In the genomic region with DNA sequence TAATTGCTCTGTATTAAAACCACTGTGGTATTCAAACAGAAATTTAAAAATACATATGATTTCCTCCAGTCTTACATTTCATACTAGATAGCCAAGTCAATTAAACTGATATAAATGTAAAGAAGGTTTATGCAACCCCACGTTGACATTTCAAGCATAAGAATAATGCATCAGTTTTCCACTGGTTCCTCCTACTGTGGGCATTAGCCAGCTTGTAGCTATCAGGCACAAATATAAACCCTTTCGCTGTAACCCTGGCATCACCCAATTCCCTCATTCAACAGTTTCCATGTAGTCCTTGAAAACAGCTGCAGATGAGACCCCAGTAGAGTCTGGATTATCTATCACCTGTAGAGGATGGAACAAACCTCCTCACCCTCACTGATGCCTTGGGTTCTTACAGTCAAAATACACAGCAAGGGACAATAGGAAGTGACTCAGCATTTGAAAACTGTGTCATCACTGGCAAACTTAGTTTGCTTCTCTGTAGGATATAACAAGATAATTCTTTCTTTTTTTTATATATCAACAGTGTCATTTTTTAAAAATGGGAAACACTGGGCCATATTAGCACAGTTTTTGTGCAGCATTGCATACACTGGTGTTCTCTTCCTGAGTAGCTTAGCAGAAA, we compare ENCODE assay signal across 18 cellular contexts.
DNase-seq lines count a peak whose midpoint lies in the region; ATAC-seq and TF ChIP-seq lines count a peak whose summit lies in the region.
"Had no signal": no experiment of that assay in that cellular context is flagged by ENCODE, and none has a peak within 500 bp of the region (broad histone marks: within the 10 kb centered on the region; RNA-seq: fewer than 3 reads in every experiment).

No MANE protein-coding gene starts in this region.

- CTCF ChIA-PET in A673 (lab: Charles Lee), result no interaction called here
- CTCF ChIA-PET in activated CD4-positive, alpha-beta memory T cell treated with anti-CD3 and anti-CD28 coated beads, Interleukin-2, amount 10 ng/mL, durations not matched to agents 7 days and 5 days (lab: Charles Lee), result no interaction called here

- H3K27me3 ChIP-seq in A673 (replicated peaks; ENCODE audit: insufficient read depth, low read depth, low read length, poor library complexity), result no peaks in the 10 kb centered on the region
- H3K27me3 ChIP-seq: ascending aorta, gastroesophageal sphincter had no signal

- no peaks in the 10 kb centered on the region for H3K9me3 ChIP-seq in A673 (ENCODE audit: low read depth, low read length, poor library complexity, severe bottlenecking)
- H3K9me3 ChIP-seq: ascending aorta, gastroesophageal sphincter had no signal

- no peak for TF ChIP-seq CTCF in A673 (conservative IDR thresholded peaks at IDR 0.05; ENCODE audit: low read depth, low read length)

- no peaks in the 10 kb centered on the region for H3K36me3 ChIP-seq in A673 (ENCODE audit: insufficient read depth, low read length, poor library complexity, severe bottlenecking)
- H3K36me3 ChIP-seq: ascending aorta, gastroesophageal sphincter had no signal

- peak; percentile 7 for DNase-seq in A673 (ENCODE audit: low spot score)
- DNase-seq in H4 (ENCODE audit: low spot score), result peak; percentile 54
- peak; percentile 4 for DNase-seq in fibroblast of peridontal ligament (ENCODE audit: extremely low read depth)
- DNase-seq in activated CD4-positive, alpha-beta memory T cell treated with anti-CD3 and anti-CD28 coated beads, Interleukin-2, amount 10 ng/mL, durations not matched to agents 7 days and 5 days, result no peak
- DNase-seq in activated T-helper 1 cell treated with anti-CD3 and anti-CD28 coated beads, Interleukin-12 subunit alpha, Interleukin-12 subunit beta, Interleukin-2, Interleukin-4 antibody, amounts not matched to agents 30 ng/mL and 10 ng/mL and 1 ng/mL, durations not matched to agents 14 hours and 24 hours and 36 hours (ENCODE audit: low spot score), result no peak
- no peak for DNase-seq in GOT3 (lab: John Stamatoyannopoulos, UW)
- DNase-seq in NK-92 (lab: John Stamatoyannopoulos, UW; ENCODE audit: unreplicated experiment), result no peak
- DNase-seq: activated CD8-positive, alpha-beta memory T cell treated with anti-CD3 and anti-CD28 coated beads for 24 hours; DMS79 treated with DMSO at 0.1 percent for 48 hours; effector CD8-positive, alpha-beta T cell; immature natural killer cell; nucleus accumbens; SHP77 treated with DMSO at 0.1 percent for 48 hours had no signal

- no peaks in the 10 kb centered on the region for H3K4me1 ChIP-seq in A673 (ENCODE audit: insufficient read depth, low read length, poor library complexity, severe bottlenecking)
- H3K4me1 ChIP-seq: ascending aorta had no signal

- H3K36me3 Mint-ChIP-seq in activated CD4-positive, alpha-beta memory T cell treated with anti-CD3 and anti-CD28 coated beads, Interleukin-2, amount 10 ng/mL, durations not matched to agents 7 days and 5 days (ENCODE audit: low read depth), result no peaks in the 10 kb centered on the region
- H3K36me3 Mint-ChIP-seq in activated T-helper 1 cell treated with anti-CD3 and anti-CD28 coated beads, Interleukin-12 subunit alpha, Interleukin-12 subunit beta, Interleukin-2, Interleukin-4 antibody, amounts not matched to agents 30 ng/mL and 10 ng/mL and 1 ng/mL, durations not matched to agents 14 hours and 24 hours and 36 hours (ENCODE audit: low read depth), result no peaks in the 10 kb centered on the region
- H3K36me3 Mint-ChIP-seq: immature natural killer cell, mesothelial cell of epicardium had no signal

- peak; percentile 70 for ATAC-seq in SK-N-SH treated with all-trans-retinoic acid at 6 μM for 48 hours
- ATAC-seq: gastroesophageal sphincter had no signal

- no TSS peak for BruUV-seq in A673 (replicated peaks; lab: Mats Ljungman, UMichigan)

- H3K4me3 ChIP-seq in A673 (ENCODE audit: low read depth, low read length, poor library complexity, severe bottlenecking), result no peak overlapping the region
- H3K4me3 ChIP-seq: ascending aorta, gastroesophageal sphincter had no signal

- no peak overlapping the region for H3K4me3 Mint-ChIP-seq in activated CD4-positive, alpha-beta memory T cell treated with anti-CD3 and anti-CD28 coated beads, Interleukin-2, amount 10 ng/mL, durations not matched to agents 7 days and 5 days
- H3K4me3 Mint-ChIP-seq in activated T-helper 1 cell treated with anti-CD3 and anti-CD28 coated beads, Interleukin-12 subunit alpha, Interleukin-12 subunit beta, Interleukin-2, Interleukin-4 antibody, amounts not matched to agents 30 ng/mL and 10 ng/mL and 1 ng/mL, durations not matched to agents 14 hours and 24 hours and 36 hours, result no peak overlapping the region
- H3K4me3 Mint-ChIP-seq: B cell, immature natural killer cell, mesothelial cell of epicardium had no signal

- POLR2A ChIA-PET in A673 (lab: Charles Lee; ENCODE audit: low non-redundant PET), result no interaction called here
- POLR2A ChIA-PET in activated CD4-positive, alpha-beta memory T cell treated with anti-CD3 and anti-CD28 coated beads, Interleukin-2, amount 10 ng/mL, durations not matched to agents 7 days and 5 days (lab: Charles Lee), result no interaction called here

- no peak overlapping the region for H3K27ac ChIP-seq in A673 (ENCODE audit: low read depth, low read length, poor library complexity, severe bottlenecking)
- H3K27ac ChIP-seq: ascending aorta, gastroesophageal sphincter had no signal

- no peaks in the 10 kb centered on the region for H3K27me3 Mint-ChIP-seq in activated CD4-positive, alpha-beta memory T cell treated with anti-CD3 and anti-CD28 coated beads, Interleukin-2, amount 10 ng/mL, durations not matched to agents 7 days and 5 days
- no peaks in the 10 kb centered on the region for H3K27me3 Mint-ChIP-seq in activated T-helper 1 cell treated with anti-CD3 and anti-CD28 coated beads, Interleukin-12 subunit alpha, Interleukin-12 subunit beta, Interleukin-2, Interleukin-4 antibody, amounts not matched to agents 30 ng/mL and 10 ng/mL and 1 ng/mL, durations not matched to agents 14 hours and 24 hours and 36 hours (ENCODE audit: insufficient read depth)
- H3K27me3 Mint-ChIP-seq: B cell had no signal

- intact Hi-C loops in A673 (cut with micrococcal nuclease; ENCODE audit: unreplicated experiment), result no loop called here
- intact Hi-C loops in activated T-helper 1 cell treated with anti-CD3 and anti-CD28 coated beads, Interleukin-12 subunit alpha, Interleukin-12 subunit beta, Interleukin-2, Interleukin-4 antibody, amounts not matched to agents 30 ng/mL and 10 ng/mL and 1 ng/mL, durations not matched to agents 14 hours and 24 hours and 36 hours (cut with micrococcal nuclease), result no loop called here

- H3K9me3 Mint-ChIP-seq in activated CD4-positive, alpha-beta memory T cell treated with anti-CD3 and anti-CD28 coated beads, Interleukin-2, amount 10 ng/mL, durations not matched to agents 7 days and 5 days, result peaks cover 2% of the 10 kb centered on the region
- H3K9me3 Mint-ChIP-seq in activated T-helper 1 cell treated with anti-CD3 and anti-CD28 coated beads, Interleukin-12 subunit alpha, Interleukin-12 subunit beta, Interleukin-2, Interleukin-4 antibody, amounts not matched to agents 30 ng/mL and 10 ng/mL and 1 ng/mL, durations not matched to agents 14 hours and 24 hours and 36 hours, result no peaks in the 10 kb centered on the region
- H3K9me3 Mint-ChIP-seq: mesothelial cell of epicardium had no signal

- no peaks in the 10 kb centered on the region for H3K4me1 Mint-ChIP-seq in activated CD4-positive, alpha-beta memory T cell treated with anti-CD3 and anti-CD28 coated beads, Interleukin-2, amount 10 ng/mL, durations not matched to agents 7 days and 5 days
- no peaks in the 10 kb centered on the region for H3K4me1 Mint-ChIP-seq in activated T-helper 1 cell treated with anti-CD3 and anti-CD28 coated beads, Interleukin-12 subunit alpha, Interleukin-12 subunit beta, Interleukin-2, Interleukin-4 antibody, amounts not matched to agents 30 ng/mL and 10 ng/mL and 1 ng/mL, durations not matched to agents 14 hours and 24 hours and 36 hours (ENCODE audit: low read depth)
- H3K4me1 Mint-ChIP-seq: B cell, mesothelial cell of epicardium had no signal

- no peak overlapping the region for H3K27ac Mint-ChIP-seq in activated CD4-positive, alpha-beta memory T cell treated with anti-CD3 and anti-CD28 coated beads, Interleukin-2, amount 10 ng/mL, durations not matched to agents 7 days and 5 days
- no peak overlapping the region for H3K27ac Mint-ChIP-seq in activated T-helper 1 cell treated with anti-CD3 and anti-CD28 coated beads, Interleukin-12 subunit alpha, Interleukin-12 subunit beta, Interleukin-2, Interleukin-4 antibody, amounts not matched to agents 30 ng/mL and 10 ng/mL and 1 ng/mL, durations not matched to agents 14 hours and 24 hours and 36 hours
- H3K27ac Mint-ChIP-seq: B cell, immature natural killer cell, mesothelial cell of epicardium had no signal

TF ChIP-seq in SK-N-SH treated with all-trans-retinoic acid at 6 μM for 48 hours, 23 proteins besides CTCF, POLR2A, EP300 and RAD21 (continues in another document):
- TF ChIP-seq PPARA (CRISPR knock-in tag; IDR thresholded peaks at IDR 0.05; ENCODE audit: borderline replicate concordance) (no peak), RARB (CRISPR knock-in tag; IDR thresholded peaks at IDR 0.05) (no peak), ARNTL (CRISPR knock-in tag; IDR thresholded peaks at IDR 0.05; ENCODE audit: borderline replicate concordance, low read depth) (no peak), TOX (CRISPR knock-in tag; IDR thresholded peaks at IDR 0.05; ENCODE audit: borderline replicate concordance) (no peak), ZNF8 (CRISPR knock-in tag; IDR thresholded peaks at IDR 0.05) (no peak), CSDC2 (CRISPR knock-in tag; IDR thresholded peaks at IDR 0.05) (no peak)
- TF ChIP-seq, protein P1, sequence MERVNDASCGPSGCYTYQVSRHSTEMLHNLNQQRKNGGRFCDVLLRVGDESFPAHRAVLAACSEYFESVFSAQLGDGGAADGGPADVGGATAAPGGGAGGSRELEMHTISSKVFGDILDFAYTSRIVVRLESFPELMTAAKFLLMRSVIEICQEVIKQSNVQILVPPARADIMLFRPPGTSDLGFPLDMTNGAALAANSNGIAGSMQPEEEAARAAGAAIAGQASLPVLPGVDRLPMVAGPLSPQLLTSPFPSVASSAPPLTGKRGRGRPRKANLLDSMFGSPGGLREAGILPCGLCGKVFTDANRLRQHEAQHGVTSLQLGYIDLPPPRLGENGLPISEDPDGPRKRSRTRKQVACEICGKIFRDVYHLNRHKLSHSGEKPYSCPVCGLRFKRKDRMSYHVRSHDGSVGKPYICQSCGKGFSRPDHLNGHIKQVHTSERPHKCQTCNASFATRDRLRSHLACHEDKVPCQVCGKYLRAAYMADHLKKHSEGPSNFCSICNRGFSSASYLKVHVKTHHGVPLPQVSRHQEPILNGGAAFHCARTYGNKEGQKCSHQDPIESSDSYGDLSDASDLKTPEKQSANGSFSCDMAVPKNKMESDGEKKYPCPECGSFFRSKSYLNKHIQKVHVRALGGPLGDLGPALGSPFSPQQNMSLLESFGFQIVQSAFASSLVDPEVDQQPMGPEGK (CRISPR knock-in tag; IDR thresholded peaks at IDR 0.05; ENCODE audit: borderline replicate concordance), result no peak

Comparison
In these comparisons a context has a peak if more than half of its experiments do, and no peak if none do; other contexts are left out.
1. DNase-seq: peak in A673 (single experiment), H4 (single experiment) and fibroblast of peridontal ligament (single experiment); none in activated CD4-positive, alpha-beta memory T cell treated with anti-CD3 and anti-CD28 coated beads, Interleukin-2, amount 10 ng/mL, durations not matched to agents 7 days and 5 days (single experiment), activated T-helper 1 cell treated with anti-CD3 and anti-CD28 coated beads, Interleukin-12 subunit alpha, Interleukin-12 subunit beta, Interleukin-2, Interleukin-4 antibody, amounts not matched to agents 30 ng/mL and 10 ng/mL and 1 ng/mL, durations not matched to agents 14 hours and 24 hours and 36 hours (single experiment), GOT3 (single experiment) and NK-92 (single experiment).